1 cellular context compared by ENCODE assay signal in the genomic region with DNA sequence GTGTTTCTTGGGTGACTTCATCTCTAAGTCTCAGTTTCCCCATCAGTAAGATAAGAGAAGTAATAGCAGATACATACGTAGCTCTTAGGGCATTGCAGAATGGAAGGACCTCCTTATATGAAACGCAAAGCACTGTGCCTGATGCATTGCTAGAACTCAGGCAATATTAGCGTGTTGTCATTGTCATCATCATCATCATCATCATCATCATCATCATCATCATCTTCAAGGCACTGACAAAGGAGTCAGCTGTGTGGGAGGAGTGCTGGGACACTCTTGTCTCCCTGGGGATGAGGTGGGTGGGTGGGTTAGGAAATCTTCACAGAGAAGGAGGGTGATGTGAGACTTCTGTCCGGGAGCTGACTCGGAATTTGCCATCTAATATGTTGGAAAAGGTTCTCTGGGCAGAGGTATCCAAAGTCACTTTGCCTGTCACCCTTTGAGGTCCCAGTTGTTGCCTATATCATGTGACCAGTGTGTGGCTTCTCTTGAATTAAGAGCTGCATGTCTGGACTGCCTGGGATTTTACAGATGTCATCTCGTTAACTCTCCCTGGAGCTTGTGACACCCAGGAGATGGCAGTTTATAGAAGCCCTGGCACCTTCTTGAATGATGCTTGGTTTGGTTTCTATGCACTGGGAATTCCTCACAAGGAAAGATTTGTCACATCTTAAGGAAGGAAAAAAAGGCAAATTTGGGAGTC.
TF ChIP-seq lines count a peak whose summit lies in the region.

No MANE protein-coding gene starts in this region.

TF ChIP-seq in A549, 52 proteins besides CTCF, POLR2A, EP300 and RAD21 (continued from another document):
- TF ChIP-seq, protein P1, sequence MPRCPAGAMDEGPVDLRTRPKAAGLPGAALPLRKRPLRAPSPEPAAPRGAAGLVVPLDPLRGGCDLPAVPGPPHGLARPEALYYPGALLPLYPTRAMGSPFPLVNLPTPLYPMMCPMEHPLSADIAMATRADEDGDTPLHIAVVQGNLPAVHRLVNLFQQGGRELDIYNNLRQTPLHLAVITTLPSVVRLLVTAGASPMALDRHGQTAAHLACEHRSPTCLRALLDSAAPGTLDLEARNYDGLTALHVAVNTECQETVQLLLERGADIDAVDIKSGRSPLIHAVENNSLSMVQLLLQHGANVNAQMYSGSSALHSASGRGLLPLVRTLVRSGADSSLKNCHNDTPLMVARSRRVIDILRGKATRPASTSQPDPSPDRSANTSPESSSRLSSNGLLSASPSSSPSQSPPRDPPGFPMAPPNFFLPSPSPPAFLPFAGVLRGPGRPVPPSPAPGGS (IDR thresholded peaks at IDR 0.05): no peak
- no peak for TF ChIP-seq SMC3 (IDR thresholded peaks at IDR 0.05)
- TF ChIP-seq USF2 (IDR thresholded peaks at IDR 0.05): no peak
